ENCODE assay signal across 12 cellular contexts in genomic region chr12:92485356-92486348, GRCh38.
DNase-seq lines count a peak whose midpoint lies in the region; ATAC-seq, FAIRE-seq and TF ChIP-seq lines count a peak whose summit lies in the region.
"Had no signal": no experiment of that assay in that cellular context is flagged by ENCODE, and none has a peak within 500 bp of the region (broad histone marks: within the 10 kb centered on the region; RNA-seq: fewer than 3 reads in every experiment).

No MANE protein-coding gene starts in this region.

- H3K36me3 ChIP-seq in keratinocyte (ENCODE audit: control insufficient read depth in 2 of 2, extremely low read depth in 1 of 2, insufficient read depth in 2 of 2, low read length in 2 of 2) (no peaks in the 10 kb centered on the region), subcutaneous abdominal adipose tissue (ENCODE audit: control insufficient read depth in 5 of 5, insufficient read depth in 5 of 5, low read length in 5 of 5) (no peaks in the 10 kb centered on the region)

- no peak overlapping the region for H3K27ac ChIP-seq in keratinocyte (ENCODE audit: control insufficient read depth, insufficient read depth, low read length)
- H3K27ac ChIP-seq in subcutaneous abdominal adipose tissue (ENCODE audit: low read depth, low read length), result peak overlapping the region; percentile 45

- peak overlapping the region; percentile 19 for H3K4me2 ChIP-seq in keratinocyte (ENCODE audit: control insufficient read depth, extremely low read depth, insufficient read depth, low read depth, low read length)

- H3K79me2 ChIP-seq in keratinocyte (ENCODE audit: control insufficient read depth, insufficient read depth, low read length), result no peaks in the 10 kb centered on the region

- peaks cover 32% of the 10 kb centered on the region for H3K4me1 Mint-ChIP-seq in activated CD8-positive, alpha-beta T cell treated with anti-CD3 and anti-CD28 coated beads for 36 hours (ENCODE audit: low read depth)
- H3K4me1 Mint-ChIP-seq in activated CD8-positive, alpha-beta T cell treated with anti-CD3 and anti-CD28 coated beads, Interleukin-2, amount 10 ng/mL, durations not matched to agents 7 days and 5 days (ENCODE audit: low read depth), result peaks cover 27% of the 10 kb centered on the region
- H3K4me1 Mint-ChIP-seq in activated naive CD8-positive, alpha-beta T cell treated with anti-CD3 and anti-CD28 coated beads, Interleukin-2, amount 10 ng/mL, durations not matched to agents 7 days and 5 days, result peaks cover 20% of the 10 kb centered on the region

- intact Hi-C loops in activated CD8-positive, alpha-beta T cell treated with anti-CD3 and anti-CD28 coated beads for 36 hours (cut with micrococcal nuclease), result no loop called here

- H4K20me1 ChIP-seq in keratinocyte (ENCODE audit: control insufficient read depth, extremely low read depth, insufficient read depth, low read length), result no peaks in the 10 kb centered on the region

- H3K27me3 ChIP-seq in keratinocyte (ENCODE audit: control insufficient read depth, extremely low read depth, insufficient read depth, low read length) (no peaks in the 10 kb centered on the region), subcutaneous abdominal adipose tissue (ENCODE audit: control insufficient read depth in 5 of 5, insufficient read depth in 4 of 5, low read length in 5 of 5) (no peaks in the 10 kb centered on the region)

- CTCF ChIA-PET in activated CD8-positive, alpha-beta T cell treated with anti-CD3 and anti-CD28 coated beads for 36 hours (lab: Charles Lee), result interaction anchor here (2.9 kb wide), 1 partner anchor 17 kb away, joined by 14 read pairs; no protein-coding TSS in a partner anchor
- CTCF ChIA-PET in activated CD8-positive, alpha-beta T cell treated with anti-CD3 and anti-CD28 coated beads, Interleukin-2, amount 10 ng/mL, durations not matched to agents 7 days and 5 days (lab: Charles Lee), result interaction anchor here (0.6 to 1.6 kb wide), 3 partner anchors 10 to 163 kb away, joined by 3 to 5 read pairs (median 3); no protein-coding TSS in a partner anchor

- H3K9me3 ChIP-seq in keratinocyte (ENCODE audit: control insufficient read depth, low read depth, low read length) (no peaks in the 10 kb centered on the region), subcutaneous abdominal adipose tissue (ENCODE audit: control insufficient read depth in 5 of 5, low read length in 5 of 5) (no peaks in the 10 kb centered on the region)

- H3K27ac Mint-ChIP-seq in activated CD8-positive, alpha-beta T cell treated with anti-CD3 and anti-CD28 coated beads for 36 hours, result peak overlapping the region; percentile 83
- H3K27ac Mint-ChIP-seq in activated CD8-positive, alpha-beta T cell treated with anti-CD3 and anti-CD28 coated beads, Interleukin-2, amount 10 ng/mL, durations not matched to agents 7 days and 5 days, result no peak overlapping the region
- peak overlapping the region; percentile 30 for H3K27ac Mint-ChIP-seq in activated naive CD8-positive, alpha-beta T cell treated with anti-CD3 and anti-CD28 coated beads, Interleukin-2, amount 10 ng/mL, durations not matched to agents 7 days and 5 days

- ATAC-seq in activated CD8-positive, alpha-beta T cell treated with anti-CD3 and anti-CD28 coated beads for 36 hours, result peak; percentile 42
- no peak for ATAC-seq in activated CD8-positive, alpha-beta T cell treated with anti-CD3 and anti-CD28 coated beads, Interleukin-2, amount 10 ng/mL, durations not matched to agents 7 days and 5 days
- no peak for ATAC-seq in activated naive CD8-positive, alpha-beta T cell treated with anti-CD3 and anti-CD28 coated beads, Interleukin-2, amount 10 ng/mL, durations not matched to agents 7 days and 5 days (ENCODE audit: low read depth)
- ATAC-seq in GM21381 (IDR thresholded peaks at IDR 0.05; ENCODE audit: unreplicated experiment) (no peak), GM19455 (IDR thresholded peaks at IDR 0.05; ENCODE audit: unreplicated experiment) (no peak)

- H3K4me3 ChIP-seq in keratinocyte (ENCODE audit: control insufficient read depth in 2 of 3, extremely low read depth in 1 of 3, insufficient read depth in 2 of 3, low read depth in 1 of 3, low read length in 3 of 3) (no peak overlapping the region), subcutaneous abdominal adipose tissue (ENCODE audit: low read depth in 1 of 5, low read length in 5 of 5) (no peak overlapping the region)

- H3K36me3 Mint-ChIP-seq in activated CD8-positive, alpha-beta T cell treated with anti-CD3 and anti-CD28 coated beads for 36 hours (ENCODE audit: low read depth), result peaks cover 10% of the 10 kb centered on the region
- H3K36me3 Mint-ChIP-seq in activated CD8-positive, alpha-beta T cell treated with anti-CD3 and anti-CD28 coated beads, Interleukin-2, amount 10 ng/mL, durations not matched to agents 7 days and 5 days (ENCODE audit: low read depth), result peaks cover 26% of the 10 kb centered on the region
- H3K36me3 Mint-ChIP-seq in activated naive CD8-positive, alpha-beta T cell treated with anti-CD3 and anti-CD28 coated beads, Interleukin-2, amount 10 ng/mL, durations not matched to agents 7 days and 5 days, result peaks cover 15% of the 10 kb centered on the region

- FAIRE-seq in keratinocyte (lab: Jason Lieb, UNC), result peak; percentile 41

- no peaks in the 10 kb centered on the region for H3K4me1 ChIP-seq in keratinocyte (ENCODE audit: control insufficient read depth, extremely low read depth, insufficient read depth, low read length)
- H3K4me1 ChIP-seq in subcutaneous abdominal adipose tissue (ENCODE audit: control insufficient read depth in 5 of 5, insufficient read depth in 5 of 5, low read length in 5 of 5), result peaks cover 0 to 10% (median 9%) of the 10 kb centered on the region in 5 donors

- no peak for TF ChIP-seq CTCF in activated CD8-positive, alpha-beta T cell treated with anti-CD3 and anti-CD28 coated beads for 36 hours (IDR thresholded peaks at IDR 0.05)
- TF ChIP-seq CTCF in keratinocyte (optimal IDR thresholded peaks at IDR 0.05 in 1 of 3, IDR thresholded peaks at IDR 0.05 in 1 of 3, conservative IDR thresholded peaks at IDR 0.05 in 1 of 3; ENCODE audit: extremely low read depth in 1 of 3, insufficient read depth in 2 of 3, low read length in 3 of 3), result no peak

- H3K4me3 Mint-ChIP-seq in activated CD8-positive, alpha-beta T cell treated with anti-CD3 and anti-CD28 coated beads for 36 hours, result no peak overlapping the region
- no peak overlapping the region for H3K4me3 Mint-ChIP-seq in activated CD8-positive, alpha-beta T cell treated with anti-CD3 and anti-CD28 coated beads, Interleukin-2, amount 10 ng/mL, durations not matched to agents 7 days and 5 days
- no peak overlapping the region for H3K4me3 Mint-ChIP-seq in activated naive CD8-positive, alpha-beta T cell treated with anti-CD3 and anti-CD28 coated beads, Interleukin-2, amount 10 ng/mL, durations not matched to agents 7 days and 5 days

- dilution Hi-C loops in keratinocyte (cut with MboI; ENCODE audit: extremely low pct_ligation_motif_present, low sequenced_read_pairs), result no loop called here

- POLR2A ChIA-PET in activated CD8-positive, alpha-beta T cell treated with anti-CD3 and anti-CD28 coated beads for 36 hours (lab: Charles Lee), result interaction anchor here (0.6 kb wide), 1 partner anchor 8 kb away, joined by 3 read pairs; no protein-coding TSS in a partner anchor
- POLR2A ChIA-PET in activated CD8-positive, alpha-beta T cell treated with anti-CD3 and anti-CD28 coated beads, Interleukin-2, amount 10 ng/mL, durations not matched to agents 7 days and 5 days (lab: Charles Lee), result no interaction called here
- POLR2A ChIA-PET in activated naive CD8-positive, alpha-beta T cell treated with anti-CD3 and anti-CD28 coated beads, Interleukin-2, amount 10 ng/mL, durations not matched to agents 7 days and 5 days (lab: Charles Lee), result no interaction called here

- H3K9me1 ChIP-seq in keratinocyte (ENCODE audit: control insufficient read depth, extremely low read depth, insufficient read depth, low read length), result no peaks in the 10 kb centered on the region

- H2AFZ ChIP-seq in keratinocyte (ENCODE audit: control insufficient read depth, low read length), result peak overlapping the region; percentile 60

- peaks cover 9% of the 10 kb centered on the region for H3K9me3 Mint-ChIP-seq in activated CD8-positive, alpha-beta T cell treated with anti-CD3 and anti-CD28 coated beads for 36 hours
- H3K9me3 Mint-ChIP-seq in activated CD8-positive, alpha-beta T cell treated with anti-CD3 and anti-CD28 coated beads, Interleukin-2, amount 10 ng/mL, durations not matched to agents 7 days and 5 days (ENCODE audit: insufficient read depth), result peaks cover 17% of the 10 kb centered on the region
- H3K9me3 Mint-ChIP-seq in activated naive CD8-positive, alpha-beta T cell treated with anti-CD3 and anti-CD28 coated beads, Interleukin-2, amount 10 ng/mL, durations not matched to agents 7 days and 5 days, result peaks cover 7% of the 10 kb centered on the region

- no peak overlapping the region for H3K9ac ChIP-seq in keratinocyte (ENCODE audit: control insufficient read depth, extremely low read depth, insufficient read depth, low read length)
- H3K9ac ChIP-seq in subcutaneous abdominal adipose tissue (ENCODE audit: low read length in 5 of 5), result no peak overlapping the region

- no peak for DNase-seq in activated CD8-positive, alpha-beta T cell treated with anti-CD3 and anti-CD28 coated beads for 36 hours
- no peak for DNase-seq in activated CD8-positive, alpha-beta T cell treated with anti-CD3 and anti-CD28 coated beads, Interleukin-2, amount 10 ng/mL, durations not matched to agents 7 days and 5 days
- DNase-seq in activated naive CD8-positive, alpha-beta T cell treated with anti-CD3 and anti-CD28 coated beads, Interleukin-2, amount 10 ng/mL, durations not matched to agents 7 days and 5 days, result no peak
- DNase-seq in keratinocyte (ENCODE audit: low read depth, low spot score) (no peak), kidney tubule cell (ENCODE audit: low spot score) (no peak)
- DNase-seq: activated gamma-delta T cell treated with Interleukin-2 at 50 U/mL for 16 hours, dermis blood vessel endothelial cell, head of caudate nucleus, NCI-H2081 had no signal

- no peaks in the 10 kb centered on the region for H3K27me3 Mint-ChIP-seq in activated CD8-positive, alpha-beta T cell treated with anti-CD3 and anti-CD28 coated beads for 36 hours
- H3K27me3 Mint-ChIP-seq in activated CD8-positive, alpha-beta T cell treated with anti-CD3 and anti-CD28 coated beads, Interleukin-2, amount 10 ng/mL, durations not matched to agents 7 days and 5 days (ENCODE audit: low read depth), result no peaks in the 10 kb centered on the region
- no peaks in the 10 kb centered on the region for H3K27me3 Mint-ChIP-seq in activated naive CD8-positive, alpha-beta T cell treated with anti-CD3 and anti-CD28 coated beads, Interleukin-2, amount 10 ng/mL, durations not matched to agents 7 days and 5 days
